Comparison of ENCODE assay signal across 1 cellular context in genomic region chr17:76500745-76501017, GRCh38.
A peak's percentile ranks its signal among the peaks of the same experiment; 100 is the strongest.
TF ChIP-seq lines count a peak whose summit lies in the region.

No MANE protein-coding gene starts in this region.

TF ChIP-seq in GM12878, 131 proteins besides CTCF, POLR2A, EP300 and RAD21:
- TF ChIP-seq PAX5 (IDR thresholded peaks at IDR 0.05; ENCODE audit: borderline replicate concordance, low read depth, low read length) (no peak), ASH2L (IDR thresholded peaks at IDR 0.05; ENCODE audit: borderline replicate concordance, low read depth) (no peak), EGR1 (IDR thresholded peaks at IDR 0.05; ENCODE audit: borderline replicate concordance in 1 of 2, low read depth in 2 of 2, low read length in 2 of 2) (0 out of 3 replicates have a peak, but pooled peaks of 1 of the 2 experiments have one; percentile 28), ATF7 (IDR thresholded peaks at IDR 0.05; ENCODE audit: low read depth) (no peak), CBFB (IDR thresholded peaks at IDR 0.05; ENCODE audit: low read depth) (no peak), NFXL1 (IDR thresholded peaks at IDR 0.05; ENCODE audit: borderline replicate concordance) (no peak), ZNF622 (IDR thresholded peaks at IDR 0.05) (no peak)
TF ChIP-seq in GM12878: peak in this region for 1.
